ENCODE assay signal across 21 cellular contexts in genomic region chr4:136865591-136865990, GRCh38.
DNase-seq lines count a peak whose midpoint lies in the region; ATAC-seq and TF ChIP-seq lines count a peak whose summit lies in the region.
"Had no signal": no experiment of that assay in that cellular context is flagged by ENCODE, and none has a peak within 500 bp of the region (broad histone marks: within the 10 kb centered on the region; RNA-seq: fewer than 3 reads in every experiment).

No MANE protein-coding gene starts in this region.

- no peak for DNase-seq in SK-N-SH
- DNase-seq in dedifferentiated amniotic fluid mesenchymal stem cell (ENCODE audit: extremely low spot score): peak; percentile 20
- no peak for DNase-seq in mesothelial cell of epicardium (ENCODE audit: low spot score in 2 of 2, unreplicated experiment in 2 of 2)
- DNase-seq in Ammon's horn (ENCODE audit: low spot score): no peak
- DNase-seq in prostate gland (ENCODE audit: low spot score): no peak
- no peak for DNase-seq in amniotic stem cell (lab: John Stamatoyannopoulos, UW)
- DNase-seq: AML-193; CD8-positive, alpha-beta memory T cell; DMS53; GDM1; GOT3; HCEC 1CT; IMR-90; NCI-H1105; NCI-H2029 treated with DMSO at 0.1 percent for 48 hours; NCI-H446; NCI-H526 had no signal

- no peak overlapping the region for H3K4me3 Mint-ChIP-seq in mesothelial cell of epicardium
- H3K4me3 Mint-ChIP-seq: CD8-positive, alpha-beta memory T cell had no signal

- POLR2A ChIA-PET in SK-N-SH (lab: Yijun Ruan, JAX): no interaction called here

- peak overlapping the region; percentile 78 for H3K27ac Mint-ChIP-seq in mesothelial cell of epicardium

- no peak overlapping the region for H3K9ac ChIP-seq in SK-N-SH
- H3K9ac ChIP-seq: KMS-11 had no signal

- H3K36me3 Mint-ChIP-seq in mesothelial cell of epicardium: peaks cover 2% of the 10 kb centered on the region
- H3K36me3 Mint-ChIP-seq: CD8-positive, alpha-beta memory T cell had no signal

- H3K79me2 ChIP-seq in SK-N-SH (ENCODE audit: insufficient read depth): no peaks in the 10 kb centered on the region

- TF ChIP-seq EP300 in SK-N-SH (IDR thresholded peaks at IDR 0.05; ENCODE audit: borderline replicate concordance in 1 of 2, low read depth in 1 of 2, low read length in 1 of 2): no peak

- no peaks in the 10 kb centered on the region for H3K27me3 ChIP-seq in SK-N-SH (ENCODE audit: insufficient read depth)
- no peaks in the 10 kb centered on the region for H3K27me3 ChIP-seq in prostate gland (replicated peaks; ENCODE audit: insufficient read depth)

- H3K4me1 ChIP-seq in SK-N-SH (ENCODE audit: control insufficient read depth in 1 of 2, insufficient read depth in 2 of 2, low read depth in 1 of 2, low read length in 1 of 2) (peaks cover 0 to 3% of the 10 kb centered on the region in 2 experiments; a peak in 2 of 4 replicates), prostate gland (replicated peaks) (no peaks in the 10 kb centered on the region)

- H3F3A ChIP-seq in SK-N-SH (replicated peaks; ENCODE audit: insufficient read depth): no peaks in the 10 kb centered on the region

- H3K36me3 ChIP-seq in SK-N-SH (replicated peaks in 1 of 2; ENCODE audit: control insufficient read depth in 1 of 2, insufficient read depth in 2 of 2, low read length in 1 of 2) (no peaks in the 10 kb centered on the region), prostate gland (no peaks in the 10 kb centered on the region)

- H3K9me3 ChIP-seq in SK-N-SH (no peaks in the 10 kb centered on the region), prostate gland (no peaks in the 10 kb centered on the region)

- TF ChIP-seq CTCF in SK-N-SH (IDR thresholded peaks at IDR 0.05) (no peak), mesothelial cell of epicardium (IDR thresholded peaks at IDR 0.05; ENCODE audit: unreplicated experiment) (no peak), prostate gland (IDR thresholded peaks at IDR 0.05) (no peak)

- H3K4me2 ChIP-seq in SK-N-SH: no peak overlapping the region
- H3K4me2 ChIP-seq: KMS-11 had no signal

- H3K4me1 Mint-ChIP-seq in mesothelial cell of epicardium: peaks cover 28% of the 10 kb centered on the region

- CTCF ChIA-PET in SK-N-SH (lab: Yijun Ruan, JAX): interaction anchor here (0.7 to 2.2 kb wide), 7 partner anchors 8 to 1494 kb away, joined by 3 to 20 read pairs (median 6); no protein-coding TSS in a partner anchor

- no peak for TF ChIP-seq RAD21 in SK-N-SH (IDR thresholded peaks at IDR 0.05; ENCODE audit: low read length)

- ATAC-seq in SK-N-SH treated with all-trans-retinoic acid at 6 μM for 48 hours: peak; percentile 48
- ATAC-seq: Panc1 had no signal

- peaks cover 3% of the 10 kb centered on the region for H3K9me3 Mint-ChIP-seq in mesothelial cell of epicardium
- H3K9me3 Mint-ChIP-seq: CD8-positive, alpha-beta memory T cell had no signal

- WGBS in SK-N-SH (ENCODE audit: low lambda C conversion rate): 14% methylated on average over 2 of the region's 2 CpGs
- 40% methylated on average over 2 of the region's 2 CpGs for WGBS in prostate gland

- H3K4me3 ChIP-seq in SK-N-SH (ENCODE audit: low read depth in 2 of 2, low read length in 1 of 2): no peak overlapping the region
- H3K4me3 ChIP-seq in prostate gland: no peak overlapping the region

- no peaks in the 10 kb centered on the region for H3K9me2 ChIP-seq in SK-N-SH

- H3K27ac ChIP-seq in SK-N-SH (ENCODE audit: low read depth in 2 of 2, low read length in 1 of 2) (peak overlapping the region in 1 of 2 experiments; percentile 28; a peak in 1 of 4 replicates), prostate gland (no peak overlapping the region)
- H3K27ac ChIP-seq: C4-2B, KMS-11 had no signal

- H4K20me1 ChIP-seq in SK-N-SH (ENCODE audit: insufficient read depth): no peaks in the 10 kb centered on the region

- intact Hi-C loops in prostate gland (cut with DNase I): no loop called here

- H2AFZ ChIP-seq in SK-N-SH (ENCODE audit: low read depth): no peak overlapping the region

- TF ChIP-seq POLR2A in prostate gland (IDR thresholded peaks at IDR 0.05): no peak

- no peaks in the 10 kb centered on the region for H3K27me3 Mint-ChIP-seq in mesothelial cell of epicardium (ENCODE audit: low read depth)
- H3K27me3 Mint-ChIP-seq: CD8-positive, alpha-beta memory T cell had no signal

TF ChIP-seq in SK-N-SH treated with all-trans-retinoic acid at 6 μM for 48 hours, 23 proteins besides CTCF, POLR2A, EP300 and RAD21 (continues in another document):
- TF ChIP-seq RARB (CRISPR knock-in tag; IDR thresholded peaks at IDR 0.05) (no peak), ZFP3 (CRISPR knock-in tag; IDR thresholded peaks at IDR 0.05) (no peak), BACH2 (CRISPR knock-in tag; IDR thresholded peaks at IDR 0.05; ENCODE audit: borderline replicate concordance) (no peak), CREB5 (CRISPR knock-in tag; IDR thresholded peaks at IDR 0.05; ENCODE audit: low read depth) (no peak), ZNF70 (CRISPR knock-in tag; IDR thresholded peaks at IDR 0.05) (no peak), ISL1 (CRISPR knock-in tag; IDR thresholded peaks at IDR 0.05) (no peak), TOX (CRISPR knock-in tag; IDR thresholded peaks at IDR 0.05; ENCODE audit: borderline replicate concordance) (no peak), CSDC2 (CRISPR knock-in tag; IDR thresholded peaks at IDR 0.05) (no peak), ARNTL (CRISPR knock-in tag; IDR thresholded peaks at IDR 0.05; ENCODE audit: borderline replicate concordance, low read depth) (no peak), ZNF8 (CRISPR knock-in tag; IDR thresholded peaks at IDR 0.05) (no peak), OSR1 (CRISPR knock-in tag; IDR thresholded peaks at IDR 0.05) (no peak), ZFP30 (CRISPR knock-in tag; IDR thresholded peaks at IDR 0.05) (no peak), TCF4 (CRISPR knock-in tag; IDR thresholded peaks at IDR 0.05; ENCODE audit: borderline replicate concordance) (no peak)

TF ChIP-seq in SK-N-SH, 30 proteins besides CTCF, POLR2A, EP300 and RAD21:
- no peak for TF ChIP-seq RFX5 (IDR thresholded peaks at IDR 0.05; ENCODE audit: low read length)
- TF ChIP-seq USF1 (IDR thresholded peaks at IDR 0.05; ENCODE audit: borderline replicate concordance, low read depth): no peak
TF ChIP-seq in SK-N-SH: peak in this region for 0.
